8 cellular contexts compared by ENCODE assay signal in the genomic region with DNA sequence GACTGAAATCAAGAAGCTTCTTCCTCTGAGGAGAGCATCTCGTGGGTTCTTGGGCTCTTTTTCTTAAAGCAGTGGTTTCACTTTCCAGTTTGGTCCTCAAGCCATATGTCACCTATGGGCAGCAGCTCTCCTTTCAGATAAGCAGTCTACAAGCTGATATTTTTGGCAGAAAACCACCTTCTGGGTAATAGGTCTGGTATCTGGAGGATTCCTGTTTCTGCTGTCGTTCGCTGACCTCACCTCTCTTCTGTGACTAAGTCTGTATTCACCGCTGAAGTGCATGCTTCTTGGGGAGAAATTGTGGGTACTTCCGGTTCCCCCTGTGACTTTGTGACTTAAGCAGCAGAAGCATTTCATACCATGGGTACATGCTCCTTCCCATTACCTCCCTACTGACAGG.
DNase-seq lines count a peak whose midpoint lies in the region; ATAC-seq and TF ChIP-seq lines count a peak whose summit lies in the region.

No MANE protein-coding gene starts in this region.

- H3K4me3 ChIP-seq in SK-N-SH (ENCODE audit: low read depth in 2 of 2, low read length in 1 of 2): peak overlapping the region; percentile 24 to 38; a peak in 3 of 4 replicates
- H3K4me3 ChIP-seq in left lung: no peak overlapping the region
- no peak overlapping the region for H3K4me3 ChIP-seq in ovary

- H3K9ac ChIP-seq in SK-N-SH: peak overlapping the region; percentile 15; the same call in 1 of the 2 replicates

- H3K4me1 ChIP-seq in SK-N-SH (ENCODE audit: control insufficient read depth in 1 of 2, insufficient read depth in 2 of 2, low read depth in 1 of 2, low read length in 1 of 2) (peaks cover 0 to 9% of the 10 kb centered on the region in 2 experiments; a peak in 2 of 4 replicates), left lung (no peaks in the 10 kb centered on the region), ovary (ENCODE audit: insufficient read depth) (no peaks in the 10 kb centered on the region)

- H3K36me3 ChIP-seq in SK-N-SH (replicated peaks in 1 of 2; ENCODE audit: control insufficient read depth in 1 of 2, insufficient read depth in 2 of 2, low read length in 1 of 2) (no peaks in the 10 kb centered on the region), left lung (no peaks in the 10 kb centered on the region), ovary (no peaks in the 10 kb centered on the region)

- H3F3A ChIP-seq in SK-N-SH (replicated peaks; ENCODE audit: insufficient read depth): peaks cover 16% of the 10 kb centered on the region

- H3K4me2 ChIP-seq in SK-N-SH: peak overlapping the region; percentile 43

- peak; percentile 11 for DNase-seq in activated CD4-positive, alpha-beta memory T cell treated with anti-CD3 and anti-CD28 coated beads for 36 hours
- DNase-seq in activated CD4-positive, alpha-beta memory T cell treated with anti-CD3 and anti-CD28 coated beads, Interleukin-2, amount 10 ng/mL, durations not matched to agents 7 days and 5 days: no peak
- DNase-seq in SK-N-SH (no peak), left lung (no peak), NCI-H1694 (lab: John Stamatoyannopoulos, UW) (no peak), ovary (no peak), middle frontal gyrus (ENCODE audit: extremely low spot score, low spot score) (no peak)

- peaks cover 10% of the 10 kb centered on the region for H3K27me3 Mint-ChIP-seq in activated CD4-positive, alpha-beta memory T cell treated with anti-CD3 and anti-CD28 coated beads for 36 hours
- H3K27me3 Mint-ChIP-seq in activated CD4-positive, alpha-beta memory T cell treated with anti-CD3 and anti-CD28 coated beads, Interleukin-2, amount 10 ng/mL, durations not matched to agents 7 days and 5 days: no peaks in the 10 kb centered on the region

- POLR2A ChIA-PET in activated CD4-positive, alpha-beta memory T cell treated with anti-CD3 and anti-CD28 coated beads for 36 hours (lab: Charles Lee): no interaction called here
- POLR2A ChIA-PET in activated CD4-positive, alpha-beta memory T cell treated with anti-CD3 and anti-CD28 coated beads, Interleukin-2, amount 10 ng/mL, durations not matched to agents 7 days and 5 days (lab: Charles Lee): no interaction called here
- POLR2A ChIA-PET in SK-N-SH (lab: Yijun Ruan, JAX): no interaction called here

- no peaks in the 10 kb centered on the region for H3K9me3 Mint-ChIP-seq in activated CD4-positive, alpha-beta memory T cell treated with anti-CD3 and anti-CD28 coated beads for 36 hours
- H3K9me3 Mint-ChIP-seq in activated CD4-positive, alpha-beta memory T cell treated with anti-CD3 and anti-CD28 coated beads, Interleukin-2, amount 10 ng/mL, durations not matched to agents 7 days and 5 days: no peaks in the 10 kb centered on the region

- no peaks in the 10 kb centered on the region for H3K27me3 ChIP-seq in SK-N-SH (ENCODE audit: insufficient read depth)
- no peaks in the 10 kb centered on the region for H3K27me3 ChIP-seq in left lung
- no peaks in the 10 kb centered on the region for H3K27me3 ChIP-seq in ovary

- TF ChIP-seq POLR2A in ovary (IDR thresholded peaks at IDR 0.05): no peak

- CTCF ChIA-PET in activated CD4-positive, alpha-beta memory T cell treated with anti-CD3 and anti-CD28 coated beads for 36 hours (lab: Charles Lee): no interaction called here
- CTCF ChIA-PET in activated CD4-positive, alpha-beta memory T cell treated with anti-CD3 and anti-CD28 coated beads, Interleukin-2, amount 10 ng/mL, durations not matched to agents 7 days and 5 days (lab: Charles Lee): no interaction called here
- CTCF ChIA-PET in SK-N-SH (lab: Yijun Ruan, JAX): interaction anchor here (0.6 to 1.1 kb wide), 2 partner anchors 18 to 102 kb away, joined by 3 read pairs; no protein-coding TSS in a partner anchor

- H3K9me3 ChIP-seq in SK-N-SH (no peaks in the 10 kb centered on the region), left lung (no peaks in the 10 kb centered on the region), ovary (no peaks in the 10 kb centered on the region)

- WGBS in SK-N-SH (ENCODE audit: low lambda C conversion rate): 14% methylated on average over 5 of the region's 5 CpGs
- 66 to 75% (median 66%) methylated on average over 5 of the region's 5 CpGs for WGBS in ovary, 3 donors

- H2AFZ ChIP-seq in SK-N-SH (ENCODE audit: low read depth): peak overlapping the region; percentile 37; the same call in 1 of the 2 replicates

- H3K4me1 Mint-ChIP-seq in activated CD4-positive, alpha-beta memory T cell treated with anti-CD3 and anti-CD28 coated beads for 36 hours (ENCODE audit: low read depth): peaks cover 6% of the 10 kb centered on the region
- H3K4me1 Mint-ChIP-seq in activated CD4-positive, alpha-beta memory T cell treated with anti-CD3 and anti-CD28 coated beads, Interleukin-2, amount 10 ng/mL, durations not matched to agents 7 days and 5 days: no peaks in the 10 kb centered on the region

- TF ChIP-seq CTCF in SK-N-SH (IDR thresholded peaks at IDR 0.05) (no peak), left lung (IDR thresholded peaks at IDR 0.05) (no peak), ovary (IDR thresholded peaks at IDR 0.05) (no peak)

- no peaks in the 10 kb centered on the region for H3K79me2 ChIP-seq in SK-N-SH (ENCODE audit: insufficient read depth)

- TF ChIP-seq RAD21 in SK-N-SH (IDR thresholded peaks at IDR 0.05; ENCODE audit: low read length): no peak

- H3K27ac ChIP-seq in SK-N-SH (ENCODE audit: low read depth in 2 of 2, low read length in 1 of 2) (peak overlapping the region in 1 of 2 experiments; percentile 73; a peak in 3 of 4 replicates), left lung (no peak overlapping the region), ovary (no peak overlapping the region)

- TF ChIP-seq EP300 in SK-N-SH (IDR thresholded peaks at IDR 0.05; ENCODE audit: borderline replicate concordance in 1 of 2, low read depth in 1 of 2, low read length in 1 of 2) (peak in 1 of 2 experiments; percentile 92; a peak in 2 of 4 replicates), ovary (IDR thresholded peaks at IDR 0.05) (no peak)

- H3K27ac Mint-ChIP-seq in activated CD4-positive, alpha-beta memory T cell treated with anti-CD3 and anti-CD28 coated beads for 36 hours: no peak overlapping the region
- H3K27ac Mint-ChIP-seq in activated CD4-positive, alpha-beta memory T cell treated with anti-CD3 and anti-CD28 coated beads, Interleukin-2, amount 10 ng/mL, durations not matched to agents 7 days and 5 days: no peak overlapping the region

- no peaks in the 10 kb centered on the region for H4K20me1 ChIP-seq in SK-N-SH (ENCODE audit: insufficient read depth)

- H3K36me3 Mint-ChIP-seq in activated CD4-positive, alpha-beta memory T cell treated with anti-CD3 and anti-CD28 coated beads for 36 hours: no peaks in the 10 kb centered on the region
- no peaks in the 10 kb centered on the region for H3K36me3 Mint-ChIP-seq in activated CD4-positive, alpha-beta memory T cell treated with anti-CD3 and anti-CD28 coated beads, Interleukin-2, amount 10 ng/mL, durations not matched to agents 7 days and 5 days (ENCODE audit: low read depth)

- ATAC-seq in HG02884 (IDR thresholded peaks at IDR 0.05; ENCODE audit: unreplicated experiment) (peak; percentile 74), left lung (peak; percentile 92)

- intact Hi-C loops in activated CD4-positive, alpha-beta memory T cell treated with anti-CD3 and anti-CD28 coated beads for 36 hours (cut with micrococcal nuclease): no loop called here
- intact Hi-C loops in left lung (cut with DNase I) (no loop called here), ovary (cut with DNase I) (no loop called here)

- no peak overlapping the region for H3K4me3 Mint-ChIP-seq in activated CD4-positive, alpha-beta memory T cell treated with anti-CD3 and anti-CD28 coated beads for 36 hours
- no peak overlapping the region for H3K4me3 Mint-ChIP-seq in activated CD4-positive, alpha-beta memory T cell treated with anti-CD3 and anti-CD28 coated beads, Interleukin-2, amount 10 ng/mL, durations not matched to agents 7 days and 5 days

- no peaks in the 10 kb centered on the region for H3K9me2 ChIP-seq in SK-N-SH

TF ChIP-seq in SK-N-SH, 30 proteins besides CTCF, POLR2A, EP300 and RAD21 (continues in another document):
- TF ChIP-seq RFX5 (IDR thresholded peaks at IDR 0.05; ENCODE audit: low read length) (no peak), RCOR1 (IDR thresholded peaks at IDR 0.05; ENCODE audit: low read length) (no peak), YY1 (IDR thresholded peaks at IDR 0.05; ENCODE audit: low read depth) (0 out of 2 replicates have a peak, but pooled peaks have one; percentile 31), SIN3A (IDR thresholded peaks at IDR 0.05; ENCODE audit: borderline replicate concordance, low read depth, low read length) (peak; percentile 42; the same call in 1 of the 2 replicates), GABPA (IDR thresholded peaks at IDR 0.05; ENCODE audit: low read depth) (peak; percentile 62), ELF1 (IDR thresholded peaks at IDR 0.05) (peak; percentile 65), EZH2phosphoT487 (IDR thresholded peaks at IDR 0.05; ENCODE audit: borderline replicate concordance, low read depth) (no peak)
- TF ChIP-seq, protein P1, sequence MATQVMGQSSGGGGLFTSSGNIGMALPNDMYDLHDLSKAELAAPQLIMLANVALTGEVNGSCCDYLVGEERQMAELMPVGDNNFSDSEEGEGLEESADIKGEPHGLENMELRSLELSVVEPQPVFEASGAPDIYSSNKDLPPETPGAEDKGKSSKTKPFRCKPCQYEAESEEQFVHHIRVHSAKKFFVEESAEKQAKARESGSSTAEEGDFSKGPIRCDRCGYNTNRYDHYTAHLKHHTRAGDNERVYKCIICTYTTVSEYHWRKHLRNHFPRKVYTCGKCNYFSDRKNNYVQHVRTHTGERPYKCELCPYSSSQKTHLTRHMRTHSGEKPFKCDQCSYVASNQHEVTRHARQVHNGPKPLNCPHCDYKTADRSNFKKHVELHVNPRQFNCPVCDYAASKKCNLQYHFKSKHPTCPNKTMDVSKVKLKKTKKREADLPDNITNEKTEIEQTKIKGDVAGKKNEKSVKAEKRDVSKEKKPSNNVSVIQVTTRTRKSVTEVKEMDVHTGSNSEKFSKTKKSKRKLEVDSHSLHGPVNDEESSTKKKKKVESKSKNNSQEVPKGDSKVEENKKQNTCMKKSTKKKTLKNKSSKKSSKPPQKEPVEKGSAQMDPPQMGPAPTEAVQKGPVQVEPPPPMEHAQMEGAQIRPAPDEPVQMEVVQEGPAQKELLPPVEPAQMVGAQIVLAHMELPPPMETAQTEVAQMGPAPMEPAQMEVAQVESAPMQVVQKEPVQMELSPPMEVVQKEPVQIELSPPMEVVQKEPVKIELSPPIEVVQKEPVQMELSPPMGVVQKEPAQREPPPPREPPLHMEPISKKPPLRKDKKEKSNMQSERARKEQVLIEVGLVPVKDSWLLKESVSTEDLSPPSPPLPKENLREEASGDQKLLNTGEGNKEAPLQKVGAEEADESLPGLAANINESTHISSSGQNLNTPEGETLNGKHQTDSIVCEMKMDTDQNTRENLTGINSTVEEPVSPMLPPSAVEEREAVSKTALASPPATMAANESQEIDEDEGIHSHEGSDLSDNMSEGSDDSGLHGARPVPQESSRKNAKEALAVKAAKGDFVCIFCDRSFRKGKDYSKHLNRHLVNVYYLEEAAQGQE (IDR thresholded peaks at IDR 0.05; ENCODE audit: low read depth, low read length): no peak
- TF ChIP-seq, protein P2, sequence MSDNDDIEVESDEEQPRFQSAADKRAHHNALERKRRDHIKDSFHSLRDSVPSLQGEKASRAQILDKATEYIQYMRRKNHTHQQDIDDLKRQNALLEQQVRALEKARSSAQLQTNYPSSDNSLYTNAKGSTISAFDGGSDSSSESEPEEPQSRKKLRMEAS (IDR thresholded peaks at IDR 0.05; ENCODE audit: low read depth): peak; percentile 88

Comparison
In these comparisons a context has a peak if more than half of its experiments do, and no peak if none do; other contexts are left out.
1. H3K4me3 ChIP-seq: peak in SK-N-SH (2 of 2); none in left lung (0 of 2) and ovary (single experiment).